28 cellular contexts compared by ENCODE assay signal in the genomic region with DNA sequence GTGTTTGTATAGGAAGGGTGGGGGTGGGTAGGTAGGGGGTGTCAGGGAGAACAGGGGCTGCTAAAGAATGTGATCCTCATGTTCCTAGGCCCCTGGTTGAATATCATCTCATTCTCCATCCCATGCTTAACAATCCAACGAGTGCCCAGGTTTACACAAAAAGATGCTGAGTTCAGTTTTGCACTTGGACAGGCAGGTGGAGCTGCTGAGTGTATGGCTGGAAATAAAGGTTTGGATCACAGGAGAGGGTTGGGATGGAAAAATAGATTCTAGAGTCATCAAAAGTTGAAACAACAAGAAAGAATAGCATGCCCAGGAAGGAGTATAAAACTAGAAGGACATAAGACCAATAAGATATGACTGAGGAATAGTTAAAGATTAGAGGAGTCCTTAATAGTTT. TPM values are rescaled to one million over a fixed set of nuclear protein-coding genes. Genes with fewer than 3 reads are reported as not detected.
DNase-seq lines count a peak whose midpoint lies in the region; ATAC-seq and TF ChIP-seq lines count a peak whose summit lies in the region.
"Had no signal": no experiment of that assay in that cellular context is flagged by ENCODE, and none has a peak within 500 bp of the region (broad histone marks: within the 10 kb centered on the region; RNA-seq: fewer than 3 reads in every experiment).

No MANE protein-coding gene starts in this region.

- DNase-seq in BE2C, result no peak
- no peak for DNase-seq in HCT116 (ENCODE audit: low read depth, low spot score)
- DNase-seq in brain microvascular endothelial cell, result no peak
- DNase-seq in fibroblast of pulmonary artery (ENCODE audit: low read depth), result no peak
- DNase-seq in upper lobe of right lung, result no peak
- DNase-seq in posterior cingulate gyrus, result no peak
- DNase-seq: ACHN; activated CD4-positive, alpha-beta T cell treated with anti-CD3 and anti-CD28 coated beads for 48 hours; activated CD8-positive, alpha-beta memory T cell treated with anti-CD3 and anti-CD28 coated beads for 24 hours; activated effector memory CD4-positive, alpha-beta T cell treated with anti-CD3 and anti-CD28 coated beads, Interleukin-2, amount 50 U/mL, for 16 hours; activated naive CD8-positive, alpha-beta T cell treated with anti-CD3 and anti-CD28 coated beads, Interleukin-2, amount 10 ng/mL, durations not matched to agents 7 days and 5 days; cerebellar nuclear complex; effector CD8-positive, alpha-beta T cell; hypothalamus; immature natural killer cell; NCI-H2081; NCI-H345; NCI-H774; stimulated activated CD4-positive, alpha-beta T cell treated with anti-CD3 and anti-CD28 coated beads, Interleukin-4, amount 100 ng/mL, for 4 hours; T-helper 17 cell had no signal

- in situ Hi-C loops in brain microvascular endothelial cell (cut with HindIII; ENCODE audit: low pct_ligation_motif_present, low sequenced_read_pairs), result no loop called here

- no TSS peak for BruUV-seq in HCT116 (replicated peaks; lab: Mats Ljungman, UMichigan)

- TF ChIP-seq RAD21 in HCT116 (IDR thresholded peaks at IDR 0.05; ENCODE audit: low read depth), result no peak

- H2AFZ ChIP-seq in HCT116 (ENCODE audit: low read depth, low read length, poor library complexity, severe bottlenecking), result no peak overlapping the region
- H2AFZ ChIP-seq: neural progenitor cell had no signal

- RAD21 ChIA-PET in HCT116 (lab: Charles Lee; ENCODE audit: low non-redundant PET in 1 of 2, low total read pairs in 2 of 2, uncharacterized antibody in 2 of 2, unreplicated experiment in 2 of 2), result no interaction called here

- intact Hi-C loops in HCT116 (cut with micrococcal nuclease) (no loop called here), upper lobe of right lung (cut with DNase I) (no loop called here), posterior cingulate gyrus (cut with DNase I) (no loop called here)

- H3K4me3 ChIP-seq in BE2C (ENCODE audit: low read depth, low read length), result no peak overlapping the region
- no peak overlapping the region for H3K4me3 ChIP-seq in HCT116 (replicated peaks in 1 of 2; ENCODE audit: low read depth in 1 of 2, low read length in 2 of 2)
- no peak overlapping the region for H3K4me3 ChIP-seq in brain microvascular endothelial cell (ENCODE audit: low read depth, low read length)
- H3K4me3 ChIP-seq in fibroblast of pulmonary artery (replicated peaks; ENCODE audit: low read depth, low read length), result no peak overlapping the region
- no peak overlapping the region for H3K4me3 ChIP-seq in upper lobe of right lung
- H3K4me3 ChIP-seq: BLaER1 treated with 17β-estradiol and CSF1 and Interleukin-3, amounts not matched to agents 10 nM and 100 nM; neural progenitor cell had no signal

- H3K27me3 ChIP-seq in BE2C (no peaks in the 10 kb centered on the region), HCT116 (ENCODE audit: insufficient read depth, low read length) (no peaks in the 10 kb centered on the region), brain microvascular endothelial cell (replicated peaks) (no peaks in the 10 kb centered on the region), upper lobe of right lung (no peaks in the 10 kb centered on the region)
- H3K27me3 ChIP-seq: BLaER1 treated with 17β-estradiol and CSF1 and Interleukin-3, amounts not matched to agents 10 nM and 100 nM; neural progenitor cell had no signal

- H3K9ac ChIP-seq in HCT116 (ENCODE audit: low read length), result no peak overlapping the region
- H3K9ac ChIP-seq: BLaER1 treated with 17β-estradiol and CSF1 and Interleukin-3, amounts not matched to agents 10 nM and 100 nM; neural progenitor cell had no signal

- CTCF ChIA-PET in HCT116 (lab: Charles Lee), result no interaction called here

- ATAC-seq in HCT116 (peak; percentile 46; the same call in 1 of the 2 replicates), HG03520 (IDR thresholded peaks at IDR 0.05; ENCODE audit: unreplicated experiment) (no peak), upper lobe of right lung (no peak), GM18520 (IDR thresholded peaks at IDR 0.05; ENCODE audit: unreplicated experiment) (no peak)
- ATAC-seq: esophagus mucosa; sciatic nerve; stimulated activated memory B cell treated with anti-CD40 and anti-IgM and Interleukin-4, amounts not matched to agents 10 μg/mL and 1 μg/mL and 100 μg/mL, for 72 hours; T-helper 17 cell had no signal

- no peaks in the 10 kb centered on the region for H3K9me2 ChIP-seq in HCT116 (ENCODE audit: insufficient read depth)

- H4K20me1 ChIP-seq in HCT116 (ENCODE audit: insufficient read depth), result no peaks in the 10 kb centered on the region

- peaks cover 25% of the 10 kb centered on the region for H3K79me2 ChIP-seq in HCT116 (ENCODE audit: insufficient read depth, low read length)

- H3K36me3 ChIP-seq in BE2C, result no peaks in the 10 kb centered on the region
- H3K36me3 ChIP-seq in HCT116 (ENCODE audit: control insufficient read depth in 1 of 2, insufficient read depth in 2 of 2, low read length in 2 of 2), result no peaks in the 10 kb centered on the region
- H3K36me3 ChIP-seq in brain microvascular endothelial cell (replicated peaks), result no peaks in the 10 kb centered on the region
- no peaks in the 10 kb centered on the region for H3K36me3 ChIP-seq in upper lobe of right lung
- H3K36me3 ChIP-seq: neural progenitor cell had no signal

- POLR2A ChIA-PET in HCT116 (lab: Charles Lee), result no interaction called here

- TF ChIP-seq POLR2A in HCT116 (IDR thresholded peaks at IDR 0.05; ENCODE audit: borderline replicate concordance, extremely low read depth, insufficient read depth, insufficient read length), result no peak

- H3K27ac ChIP-seq in HCT116 (ENCODE audit: low read depth, low read length) (no peak overlapping the region), brain microvascular endothelial cell (no peak overlapping the region), upper lobe of right lung (no peak overlapping the region)
- H3K27ac ChIP-seq: BLaER1 treated with 17β-estradiol and CSF1 and Interleukin-3, amounts not matched to agents 10 nM and 100 nM; neural progenitor cell; RWPE1 had no signal

- H3K4me2 ChIP-seq in HCT116 (ENCODE audit: low read length), result no peak overlapping the region
- H3K4me2 ChIP-seq: BLaER1 treated with 17β-estradiol and CSF1 and Interleukin-3, amounts not matched to agents 10 nM and 100 nM; neural progenitor cell had no signal

- H3K9me3 ChIP-seq in BE2C (peaks cover 3% of the 10 kb centered on the region), HCT116 (ENCODE audit: control insufficient read depth in 1 of 2, insufficient read depth in 1 of 2, low read depth in 1 of 2, low read length in 2 of 2) (peaks cover 8 to 18% of the 10 kb centered on the region in 2 experiments; a peak in 2 of 4 replicates), upper lobe of right lung (peaks cover 24% of the 10 kb centered on the region)

- H3K4me1 ChIP-seq in BE2C (no peaks in the 10 kb centered on the region), HCT116 (ENCODE audit: control insufficient read depth in 1 of 2, insufficient read depth in 2 of 2, low read length in 2 of 2) (no peaks in the 10 kb centered on the region), upper lobe of right lung (no peaks in the 10 kb centered on the region)

- TF ChIP-seq CTCF in BE2C (IDR thresholded peaks at IDR 0.05; ENCODE audit: low read depth, low read length) (peak; percentile 23; the same call in 1 of the 2 replicates), HCT116 (IDR thresholded peaks at IDR 0.05 in 2 of 3, conservative IDR thresholded peaks at IDR 0.05 in 1 of 3; ENCODE audit: borderline replicate concordance in 1 of 3, insufficient read depth in 1 of 3, low read depth in 2 of 3, low read length in 2 of 3) (peak in 2 of 3 experiments; percentile 15 to 30; a peak in 3 of 6 replicates), brain microvascular endothelial cell (IDR thresholded peaks at IDR 0.05; ENCODE audit: low read depth, low read length, missing control alignments) (peak; percentile 33), fibroblast of pulmonary artery (IDR thresholded peaks at IDR 0.05; ENCODE audit: low read length, missing control alignments) (peak; percentile 26), upper lobe of right lung (IDR thresholded peaks at IDR 0.05) (no peak)

TF ChIP-seq in HCT116, 20 proteins besides CTCF, POLR2A, EP300 and RAD21:
- TF ChIP-seq CEBPB (IDR thresholded peaks at IDR 0.05; ENCODE audit: low read depth) (no peak), EGR1 (IDR thresholded peaks at IDR 0.05; ENCODE audit: low read depth) (no peak), EZH2phosphoT487 (IDR thresholded peaks at IDR 0.05; ENCODE audit: borderline replicate concordance) (no peak), ZFX (IDR thresholded peaks at IDR 0.05) (no peak)

RNA-seq across cellular contexts. Expression of gene CHD6, which starts 14.2 kb away (rescaled TPM):
- 15.8 TPM for polyA plus RNA-seq in BE2C (2012; ENCODE audit: insufficient read depth, insufficient read length, low read depth)
- total RNA-seq in HCT116 (2021; ENCODE audit: unreplicated experiment), result 26.6 TPM
- polyA plus RNA-seq in HCT116 (2012), result 6.6 and 6.8 TPM in 2 replicates
- total RNA-seq in upper lobe of right lung, result 42.3 TPM
